In genomic region chr4:25915359-25915716, GRCh38 we compare ENCODE assay signal across 9 cellular contexts. TPM values are rescaled to one million over a fixed set of nuclear protein-coding genes. Genes with fewer than 3 reads are reported as not detected.
DNase-seq lines count a peak whose midpoint lies in the region; ATAC-seq and TF ChIP-seq lines count a peak whose summit lies in the region.
"Had no signal": no experiment of that assay in that cellular context is flagged by ENCODE, and none has a peak within 500 bp of the region (broad histone marks: within the 10 kb centered on the region; RNA-seq: fewer than 3 reads in every experiment).

No MANE protein-coding gene starts in this region.

- H3K27me3 Mint-ChIP-seq in WTC11 (ENCODE audit: low read depth) = peaks cover 28% of the 10 kb centered on the region

- intact Hi-C loops in left ventricle myocardium superior (cut with micrococcal nuclease) = no loop called here
- intact Hi-C loops in transverse colon (cut with DNase I; ENCODE audit: low total_unique reads) = no loop called here

- H3K27ac ChIP-seq in right atrium auricular region (peak overlapping the region; percentile 81 to 87), transverse colon (peak overlapping the region; percentile 89 to 93 (median 92))

- peak overlapping the region; percentile 44; the same call in 1 of the 2 replicates for H3K27ac Mint-ChIP-seq in WTC11

- CTCF ChIA-PET in WTC11 (lab: Charles Lee) = interaction anchor here (1.1 to 1.3 kb wide), 2 partner anchors 12 to 73 kb away, joined by 3 to 4 read pairs; no protein-coding TSS in a partner anchor

- TF ChIP-seq CTCF in right atrium auricular region (IDR thresholded peaks at IDR 0.05) = no peak
- TF ChIP-seq CTCF in WTC11 (IDR thresholded peaks at IDR 0.05) = no peak
- TF ChIP-seq CTCF in transverse colon (IDR thresholded peaks at IDR 0.05) = no peak

- H3K4me3 Mint-ChIP-seq in WTC11 = peak overlapping the region; percentile 98

- DNase-seq in right atrium auricular region (ENCODE audit: low spot score) (no peak), left ventricle myocardium superior (no peak), WTC11 (ENCODE audit: low spot score) (no peak), transverse colon (no peak), retina (no peak), 8988T (no peak), NCI-H226 (no peak)

- no peak for TF ChIP-seq POLR2A in transverse colon (IDR thresholded peaks at IDR 0.05)

- H3K9ac ChIP-seq in iPS-15b (ENCODE audit: low read depth, low read length) = no peak overlapping the region

- H3K9me3 ChIP-seq in right atrium auricular region (no peaks in the 10 kb centered on the region), iPS-15b (ENCODE audit: control insufficient read depth, insufficient read depth, low read length) (no peaks in the 10 kb centered on the region), transverse colon (no peaks in the 10 kb centered on the region)
- H3K9me3 ChIP-seq: prostate gland had no signal

- no peak for ATAC-seq in left ventricle myocardium superior
- no peak for ATAC-seq in WTC11

- H3K4me1 ChIP-seq in right atrium auricular region (peaks cover 0 to 22% of the 10 kb centered on the region in 2 donors), iPS-15b (ENCODE audit: control insufficient read depth, insufficient read depth, low read length) (peaks cover 4% of the 10 kb centered on the region), transverse colon (peaks cover 2 to 25% (median 13%) of the 10 kb centered on the region in 4 donors)
- H3K4me1 ChIP-seq: prostate gland had no signal

- no peaks in the 10 kb centered on the region for H3K36me3 ChIP-seq in right atrium auricular region
- peaks cover 5% of the 10 kb centered on the region for H3K36me3 ChIP-seq in iPS-15b (ENCODE audit: control insufficient read depth, insufficient read depth, low read length)
- no peaks in the 10 kb centered on the region for H3K36me3 ChIP-seq in transverse colon
- H3K36me3 ChIP-seq: prostate gland had no signal

- POLR2A ChIA-PET in WTC11 (lab: Charles Lee) = no interaction called here

- H3K9me3 Mint-ChIP-seq in WTC11 = no peaks in the 10 kb centered on the region

- WGBS in transverse colon (ENCODE audit: low coverage in 1 of 2), 2 donors = 63 to 88% methylated on average over 2 to 12 of the region's 12 CpGs

- H3K27me3 ChIP-seq in right atrium auricular region (no peaks in the 10 kb centered on the region), iPS-15b (ENCODE audit: control insufficient read depth, insufficient read depth, low read length) (peaks cover 6% of the 10 kb centered on the region), transverse colon (no peaks in the 10 kb centered on the region)

- peaks cover 25% of the 10 kb centered on the region for H3K4me1 Mint-ChIP-seq in WTC11

- peak overlapping the region in 1 of 2 donors; percentile 69 for H3K4me3 ChIP-seq in right atrium auricular region
- H3K4me3 ChIP-seq in iPS-15b (ENCODE audit: low read depth, low read length) = peak overlapping the region; percentile 87
- H3K4me3 ChIP-seq in transverse colon = no peak overlapping the region

- TF ChIP-seq EP300 in transverse colon (IDR thresholded peaks at IDR 0.05; ENCODE audit: low read depth) = no peak

- H3K36me3 Mint-ChIP-seq in WTC11 = no peaks in the 10 kb centered on the region; the same call in 1 of the 2 replicates

- in situ Hi-C loops in transverse colon (cut with MboI; ENCODE audit: low pct_ligation_motif_present in 1 of 4, low pct_unique_long_range_greater_than_20kb in 1 of 4, low sequenced_read_pairs in 3 of 4) = no loop called here

TF ChIP-seq in WTC11, 78 proteins besides CTCF, POLR2A, EP300 and RAD21:
- no peak for TF ChIP-seq MLX (CRISPR knock-in tag; IDR thresholded peaks at IDR 0.05)
- no peak for TF ChIP-seq CREB1 (CRISPR knock-in tag; IDR thresholded peaks at IDR 0.05)
- no peak for TF ChIP-seq ZNF425 (CRISPR knock-in tag; conservative IDR thresholded peaks at IDR 0.05)
- TF ChIP-seq JUN (CRISPR knock-in tag; IDR thresholded peaks at IDR 0.05) = no peak
- no peak for TF ChIP-seq SMAD3 (CRISPR knock-in tag; IDR thresholded peaks at IDR 0.05; ENCODE audit: borderline replicate concordance)
- TF ChIP-seq CREM (CRISPR knock-in tag; IDR thresholded peaks at IDR 0.05) = no peak
- TF ChIP-seq MAX (CRISPR knock-in tag; IDR thresholded peaks at IDR 0.05) = no peak
- no peak for TF ChIP-seq ZMAT4 (CRISPR knock-in tag; IDR thresholded peaks at IDR 0.05)
- TF ChIP-seq GABPB1 (CRISPR knock-in tag; IDR thresholded peaks at IDR 0.05) = no peak
- no peak for TF ChIP-seq ZNF317 (CRISPR knock-in tag; IDR thresholded peaks at IDR 0.05; ENCODE audit: borderline replicate concordance, low read depth)
- TF ChIP-seq HMGA2 (CRISPR knock-in tag; IDR thresholded peaks at IDR 0.05) = no peak
- TF ChIP-seq ETV6 (CRISPR knock-in tag; IDR thresholded peaks at IDR 0.05) = no peak
- no peak for TF ChIP-seq KAT7 (CRISPR knock-in tag; IDR thresholded peaks at IDR 0.05; ENCODE audit: borderline replicate concordance)
- TF ChIP-seq ZSCAN18 (CRISPR knock-in tag; IDR thresholded peaks at IDR 0.05) = no peak
- no peak for TF ChIP-seq NR3C1 (CRISPR knock-in tag; conservative IDR thresholded peaks at IDR 0.05; ENCODE audit: low read depth)
- no peak for TF ChIP-seq NFATC4 (CRISPR knock-in tag; IDR thresholded peaks at IDR 0.05)
- TF ChIP-seq E2F4 (CRISPR knock-in tag; IDR thresholded peaks at IDR 0.05; ENCODE audit: borderline replicate concordance, low read depth) = no peak
- TF ChIP-seq RORB (CRISPR knock-in tag; IDR thresholded peaks at IDR 0.05) = no peak
- TF ChIP-seq ZNF416 (CRISPR knock-in tag; IDR thresholded peaks at IDR 0.05) = no peak
- no peak for TF ChIP-seq RELA (CRISPR knock-in tag; IDR thresholded peaks at IDR 0.05; ENCODE audit: borderline replicate concordance)

RNA-seq across cellular contexts. Expression of gene SMIM20, which starts 1.3 kb away (rescaled TPM):
- 10 to 100 TPM; 27.8 to 52.1 TPM for total RNA-seq in right atrium auricular region
- total RNA-seq in left ventricle myocardium superior = 38.2 TPM
- total RNA-seq in WTC11 (2021) = 39.4 to 48.5 TPM (median 45.3 TPM) in 3 replicates
- total RNA-seq in transverse colon = 10 to 100 TPM in 2 of 4 donors, 1 to 10 TPM in 2; 1.8 to 46.8 (median 16.4) TPM

RNA-seq across cellular contexts. Expression of gene SEL1L3, which starts 52.5 kb away (rescaled TPM):
- total RNA-seq in right atrium auricular region = 1 to 10 TPM; 5.4 to 7.2 TPM
- total RNA-seq in left ventricle myocardium superior = 2.8 TPM
- total RNA-seq in WTC11 (2021) = 31.5 to 36.3 TPM (median 35.1 TPM) in 3 replicates
- 100 to 1,000 TPM in 2 of 4 donors, 10 to 100 TPM in 2; 51.3 to 128 (median 98.3) TPM for total RNA-seq in transverse colon
